Comparison of ENCODE assay signal across 9 cellular contexts in genomic region chr1:147539122-147539575, GRCh38. TPM values are rescaled to one million over a fixed set of nuclear protein-coding genes. Genes with fewer than 3 reads are reported as not detected.
DNase-seq lines count a peak whose midpoint lies in the region; ATAC-seq, FAIRE-seq and TF ChIP-seq lines count a peak whose summit lies in the region.
"Had no signal": no experiment of that assay in that cellular context is flagged by ENCODE, and none has a peak within 500 bp of the region (broad histone marks: within the 10 kb centered on the region; RNA-seq: fewer than 3 reads in every experiment).

No MANE protein-coding gene starts in this region.

- H3K4me3 ChIP-seq in K562 (no peak overlapping the region), muscle layer of duodenum (ENCODE audit: low read depth in 1 of 2, low read length in 2 of 2) (no peak overlapping the region)
- no peak overlapping the region for H3K4me3 ChIP-seq in CD8-positive, alpha-beta memory T cell (ENCODE audit: low read length)

- H3K79me2 ChIP-seq in K562 (ENCODE audit: control insufficient read depth, insufficient read depth, low read length), result no peaks in the 10 kb centered on the region

- peaks cover 7 to 16% of the 10 kb centered on the region in 2 experiments; a peak in 4 of 5 replicates for H3K4me1 ChIP-seq in K562 (replicated peaks in 1 of 2; ENCODE audit: control insufficient read depth in 2 of 2, insufficient read depth in 2 of 2, low read length in 2 of 2)
- H3K4me1 ChIP-seq in muscle layer of duodenum (ENCODE audit: control insufficient read depth in 1 of 2, insufficient read depth in 2 of 2, low read length in 2 of 2), result peaks cover 8 to 25% of the 10 kb centered on the region in 2 donors
- H3K4me1 ChIP-seq in CD8-positive, alpha-beta memory T cell (ENCODE audit: insufficient read depth, low read length), result peaks cover 46% of the 10 kb centered on the region

- 6% methylated on average over 4 of the region's 4 CpGs for WGBS in K562 (ENCODE audit: insufficient coverage, low coverage, missing lambda C conversion rate)

- H3K4me1 Mint-ChIP-seq in CD8-positive, alpha-beta memory T cell, result peaks cover 0 to 5% (median 3%) of the 10 kb centered on the region in 3 donors

- ATAC-seq in K562, result peak; percentile 22; the same call in 1 of the 3 replicates
- no peak for ATAC-seq in HG03521 (IDR thresholded peaks at IDR 0.05; ENCODE audit: unreplicated experiment)

- H3K4me3 Mint-ChIP-seq in CD8-positive, alpha-beta memory T cell, result no peak overlapping the region

- no peak for TF ChIP-seq CTCF in K562 (IDR thresholded peaks at IDR 0.05 in 2 of 3, conservative IDR thresholded peaks at IDR 0.05 in 1 of 3; ENCODE audit: insufficient read depth in 2 of 3, low read depth in 1 of 3, low read length in 3 of 3)

- no peaks in the 10 kb centered on the region for H3K9me1 ChIP-seq in K562 (ENCODE audit: control insufficient read depth, insufficient read depth, low read length)

- H3K36me3 Mint-ChIP-seq in CD8-positive, alpha-beta memory T cell, result no peaks in the 10 kb centered on the region

- peaks cover 4 to 15% of the 10 kb centered on the region in 2 donors for H3K27me3 Mint-ChIP-seq in CD8-positive, alpha-beta memory T cell

- no peaks in the 10 kb centered on the region for H4K20me1 ChIP-seq in K562 (replicated peaks; ENCODE audit: control insufficient read depth, insufficient read depth, low read length)

- no peak for TF ChIP-seq RAD21 in K562 (CRISPR knock-in tag; conservative IDR thresholded peaks at IDR 0.05 in 1 of 2, IDR thresholded peaks at IDR 0.05 in 1 of 2)

- peaks cover 4 to 7% of the 10 kb centered on the region in 2 experiments; a peak in 3 of 5 replicates for H3K27me3 ChIP-seq in K562 (ENCODE audit: control insufficient read depth in 2 of 2, insufficient read depth in 2 of 2, low read length in 2 of 2)
- no peaks in the 10 kb centered on the region for H3K27me3 ChIP-seq in muscle layer of duodenum (ENCODE audit: low read depth, low read length)
- no peaks in the 10 kb centered on the region for H3K27me3 ChIP-seq in CD8-positive, alpha-beta memory T cell (ENCODE audit: insufficient read depth, low read length, poor library complexity, severe bottlenecking)

- H2AFZ ChIP-seq in K562 (ENCODE audit: low read depth, low read length), result no peak overlapping the region

- H3K36me3 ChIP-seq in K562 (ENCODE audit: control insufficient read depth, insufficient read depth, low read length) (no peaks in the 10 kb centered on the region), muscle layer of duodenum (ENCODE audit: control insufficient read depth in 1 of 2, insufficient read depth in 2 of 2, low read length in 2 of 2) (no peaks in the 10 kb centered on the region)
- H3K36me3 ChIP-seq in CD8-positive, alpha-beta memory T cell (ENCODE audit: insufficient read depth, low read length), result no peaks in the 10 kb centered on the region

- no peak for TF ChIP-seq EP300 in K562 (IDR thresholded peaks at IDR 0.05; ENCODE audit: low read length)

- intact Hi-C loops in K562 (cut with micrococcal nuclease), result no loop called here

- H3K9me3 ChIP-seq in K562 (replicated peaks; ENCODE audit: control insufficient read depth, insufficient read depth, low read depth, low read length), result no peaks in the 10 kb centered on the region
- no peaks in the 10 kb centered on the region for H3K9me3 ChIP-seq in muscle layer of duodenum (ENCODE audit: control insufficient read depth in 1 of 2, low read length in 2 of 2)
- no peaks in the 10 kb centered on the region for H3K9me3 ChIP-seq in CD8-positive, alpha-beta memory T cell (ENCODE audit: low read length)

- no TSS peak for BruUV-seq in K562 (replicated peaks; lab: Mats Ljungman, UMichigan)

- no peak for TF ChIP-seq POLR2A in K562 (conservative IDR thresholded peaks at IDR 0.05)

- no peak overlapping the region for H3K27ac ChIP-seq in K562 (ENCODE audit: extremely low read depth, low read depth, low read length)
- peak overlapping the region; percentile 62 for H3K27ac ChIP-seq in muscle layer of duodenum (ENCODE audit: low read length)
- no peak overlapping the region for H3K27ac ChIP-seq in CD8-positive, alpha-beta memory T cell (ENCODE audit: low read depth, low read length)

- H3K4me2 ChIP-seq in K562 (ENCODE audit: insufficient read depth, low read length), result no peak overlapping the region

- in situ Hi-C loops in K562 (cut with MboI), result no loop called here

- POLR2A ChIA-PET in K562 (lab: Yijun Ruan, JAX), result no interaction called here
- POLR2A ChIA-PET in CD8-positive, alpha-beta memory T cell (lab: Charles Lee), result interaction anchor here (1.0 kb wide), 1 partner anchor 60 kb away, joined by 3 read pairs; no protein-coding TSS in a partner anchor

- H3K9me3 Mint-ChIP-seq in CD8-positive, alpha-beta memory T cell, result no peaks in the 10 kb centered on the region

- no peak overlapping the region for H3K27ac Mint-ChIP-seq in CD8-positive, alpha-beta memory T cell

- CTCF ChIA-PET in K562 (lab: Yijun Ruan, JAX; ENCODE audit: low intra/inter-chr PET ratio), result no interaction called here
- CTCF ChIA-PET in CD8-positive, alpha-beta memory T cell (lab: Charles Lee), result no interaction called here

- peak; percentile 75 for DNase-seq in AG08396 (ENCODE audit: low spot score)
- DNase-seq in HT1080 (ENCODE audit: low read depth), result peak; percentile 79
- peak; percentile 17 to 40 (median 20) for DNase-seq in K562 (ENCODE audit: extremely low read depth in 1 of 4, low spot score in 3 of 4)
- DNase-seq in iPS-NIHi7 (ENCODE audit: extremely low spot score), result no peak
- no peak for DNase-seq in stimulated activated naive CD4-positive, alpha-beta T cell treated with Interleukin-2 at 50 U/mL for 16 hours (lab: John Stamatoyannopoulos, UW)
- DNase-seq in CD8-positive, alpha-beta memory T cell, result no peak

- FAIRE-seq in K562 (lab: Jason Lieb, UNC), result peak; percentile 23
- FAIRE-seq: GM18507 had no signal

- H3K9ac ChIP-seq in K562 (ENCODE audit: insufficient read depth in 1 of 2, low read depth in 2 of 2, low read length in 2 of 2), result no peak overlapping the region

RNA-seq across cellular contexts. Expression of gene BCL9, which starts 2.2 kb away (rescaled TPM):
- total RNA-seq in HT1080 (2014; rRNA removed; shearing (Covaris generic)), result 4.7 and 10.0 TPM in 2 replicates
- polyA plus RNA-seq in HT1080 (2015; cell fraction: cytosol; rRNA removed), result 8.3 and 9.4 TPM in 2 replicates
- 7.5 and 10.0 TPM in 2 replicates for polyA plus RNA-seq in HT1080 (2015; cell fraction: nucleus; rRNA removed)
- 5.2 and 6.0 TPM in 2 replicates for total RNA-seq in K562 (2011; cell fraction: chromatin; rRNA removed; ENCODE audit: low replicate concordance)
- total RNA-seq in K562 (2011; cell fraction: nucleolus; rRNA removed), result 3.3 TPM in 2 replicates
- 3.4 and 4.0 TPM in 2 replicates for total RNA-seq in K562 (2011; cell fraction: nucleoplasm; rRNA removed)
- 1.2 and 1.8 TPM in 2 replicates for total RNA-seq in K562 (2014; rRNA removed)
- total RNA-seq in K562 (2014; rRNA removed; fragmentation: Illumina TruSeq; extraction: Trizol), result 1.9 and 2.0 TPM in 2 replicates
- 1.5 and 1.7 TPM in 2 replicates for total RNA-seq in K562 (2015; rRNA removed; fragmentation: Illumina TruSeq; extraction: Trizol)
- total RNA-seq in K562 (2021), result 8.4 and 8.9 TPM in 2 replicates
- 1.4 and 2.0 TPM in 2 replicates for polyA plus RNA-seq in K562 (2011; rRNA removed)
- 1.7 and 2.0 TPM in 2 replicates for polyA plus RNA-seq in K562 (2011; cell fraction: cytosol; rRNA removed)
- polyA plus RNA-seq in K562 (2011; cell fraction: nucleus; rRNA removed), result 2.0 and 4.6 TPM in 2 replicates
- 4.2 and 4.9 TPM in 2 replicates for polyA plus RNA-seq in K562 (2012)
- 4.6 and 5.4 TPM in 2 replicates for polyA plus RNA-seq in K562 (2014; fragmentation: Illumina TruSeq; extraction: Trizol)
- under 1 TPM; 0.17 to 0.59 TPM for polyA plus RNA-seq in K562 (2014; fragmentation: Nextera tagmentation; extraction: Ambion mirVana)
- polyA plus RNA-seq in K562 (2014; rRNA removed), result 2.3 and 4.3 TPM in 2 replicates
- 1.3 and 1.4 TPM in 2 replicates for polyA minus RNA-seq in K562 (2011; rRNA and poly(A)+ RNA removed)
- polyA minus RNA-seq in K562 (2011; cell fraction: cytosol; rRNA and poly(A)+ RNA removed), result 2.7 and 3.0 TPM in 2 replicates
- 2.0 and 2.9 TPM in 2 replicates for polyA minus RNA-seq in K562 (2011; cell fraction: nucleus; rRNA and poly(A)+ RNA removed)
- total RNA-seq in CD8-positive, alpha-beta memory T cell, result 10 to 100 TPM; 19.2 to 23.9 TPM
- 4.4 TPM for polyA plus RNA-seq in CD8-positive, alpha-beta memory T cell

Comparison
In these comparisons a context has a peak if more than half of its experiments do, and no peak if none do; other contexts are left out.
1. DNase-seq: peak in AG08396 (single experiment), HT1080 (single experiment) and K562 (4 of 4); none in iPS-NIHi7 (single experiment), stimulated activated naive CD4-positive, alpha-beta T cell treated with Interleukin-2 at 50 U/mL for 16 hours (single experiment) and CD8-positive, alpha-beta memory T cell (0 of 5).